In the genomic region with DNA sequence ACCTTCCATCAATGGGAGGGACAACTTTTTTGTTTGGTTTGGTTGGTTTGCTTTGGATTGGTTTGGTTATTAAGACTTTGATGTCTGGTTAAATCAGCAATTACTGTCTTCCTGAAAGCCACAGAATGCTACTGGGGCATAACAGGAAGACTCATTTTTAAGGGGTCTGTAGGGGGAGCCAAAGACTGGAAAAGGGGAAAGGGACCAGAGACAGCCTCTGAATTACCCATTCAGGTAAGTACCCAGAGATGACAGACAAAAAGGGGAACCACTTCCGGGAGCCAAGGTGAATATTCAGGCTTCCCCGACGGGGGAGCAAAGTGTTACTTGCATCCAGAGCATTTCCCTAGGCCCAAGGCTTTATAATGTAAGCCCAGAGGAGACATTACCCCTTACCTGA, we compare ENCODE assay signal across 9 cellular contexts. TPM values are rescaled to one million over a fixed set of nuclear protein-coding genes. Genes with fewer than 3 reads are reported as not detected.
A peak's percentile ranks its signal among the peaks of the same experiment; 100 is the strongest.
DNase-seq lines count a peak whose midpoint lies in the region; ATAC-seq and TF ChIP-seq lines count a peak whose summit lies in the region.
"Had no signal": no experiment of that assay in that cellular context is flagged by ENCODE, and none has a peak within 500 bp of the region (broad histone marks: within the 10 kb centered on the region; RNA-seq: fewer than 3 reads in every experiment).

No MANE protein-coding gene starts in this region.

- H2AFZ ChIP-seq in hepatocyte, result no peak overlapping the region

- H3K4me1 ChIP-seq in hepatocyte (ENCODE audit: insufficient read depth) (no peaks in the 10 kb centered on the region), body of pancreas (no peaks in the 10 kb centered on the region)

- H3K9me3 ChIP-seq in hepatocyte (ENCODE audit: low read depth) (no peaks in the 10 kb centered on the region), body of pancreas (no peaks in the 10 kb centered on the region)

- no peak overlapping the region for H3K4me2 ChIP-seq in hepatocyte

- H3K4me3 ChIP-seq in hepatocyte, result no peak overlapping the region
- H3K4me3 ChIP-seq in body of pancreas, result no peak overlapping the region

- no peaks in the 10 kb centered on the region for H3K9me2 ChIP-seq in hepatocyte (replicated peaks; ENCODE audit: insufficient read depth)

- no peaks in the 10 kb centered on the region for H4K20me1 ChIP-seq in hepatocyte (ENCODE audit: insufficient read depth, poor library complexity, severe bottlenecking)

- H3K36me3 ChIP-seq in hepatocyte (replicated peaks; ENCODE audit: insufficient read depth, low read depth) (no peaks in the 10 kb centered on the region), body of pancreas (replicated peaks in 1 of 2; ENCODE audit: insufficient read depth in 1 of 2, low read depth in 2 of 2) (no peaks in the 10 kb centered on the region)

- no peak overlapping the region for H3K27ac ChIP-seq in hepatocyte
- no peak overlapping the region for H3K27ac ChIP-seq in body of pancreas

- peak; percentile 20 for TF ChIP-seq CTCF in hepatocyte (IDR thresholded peaks at IDR 0.05; ENCODE audit: poor library complexity)
- TF ChIP-seq CTCF in body of pancreas (IDR thresholded peaks at IDR 0.05), result no peak

- peaks cover under 1% of the 10 kb centered on the region for H3K79me2 ChIP-seq in hepatocyte

- intact Hi-C loops in body of pancreas (cut with DNase I), result no loop called here

- no peak for TF ChIP-seq POLR2A in body of pancreas (IDR thresholded peaks at IDR 0.05)

- in situ Hi-C loops in SK-MEL-5 (cut with HindIII; ENCODE audit: low pct_unique_long_range_greater_than_20kb, low sequenced_read_pairs), result no loop called here

- ATAC-seq in GM21423 (IDR thresholded peaks at IDR 0.05; ENCODE audit: unreplicated experiment), result peak; percentile 19
- no peak for ATAC-seq in HG03108 (IDR thresholded peaks at IDR 0.05; ENCODE audit: unreplicated experiment)
- no peak for ATAC-seq in body of pancreas

- WGBS in hepatocyte (ENCODE audit: low lambda C conversion rate, missing lambda C conversion rate), result 36% methylated on average over 3 of the region's 3 CpGs
- 74 to 83% methylated on average over 3 of the region's 3 CpGs for WGBS in body of pancreas, 2 donors

- no peaks in the 10 kb centered on the region for H3K27me3 ChIP-seq in hepatocyte
- H3K27me3 ChIP-seq in body of pancreas, result no peaks in the 10 kb centered on the region

- peak; percentile 53 for DNase-seq in EL
- DNase-seq in SK-MEL-5 (ENCODE audit: low read depth, low spot score), result peak; percentile 62
- DNase-seq in hepatocyte (ENCODE audit: low spot score), result peak; percentile 14
- no peak for DNase-seq in pons (ENCODE audit: low spot score)
- no peak for DNase-seq in body of pancreas
- no peak for DNase-seq in dedifferentiated amniotic fluid mesenchymal stem cell (ENCODE audit: extremely low spot score)
- DNase-seq: cortex of kidney had no signal

RNA-seq across cellular contexts. Expression of gene FEM1C, which starts 4.6 kb away (rescaled TPM):
- total RNA-seq in SK-MEL-5 (2014; rRNA removed; shearing (Covaris generic)), result 11.6 and 12.1 TPM in 2 replicates
- polyA plus RNA-seq in SK-MEL-5 (2015; cell fraction: cytosol; rRNA removed), result 7.0 and 8.7 TPM in 2 replicates
- 17.1 and 18.5 TPM in 2 replicates for polyA plus RNA-seq in SK-MEL-5 (2015; cell fraction: nucleus; rRNA removed)
- 24.6 and 27.0 TPM in 2 replicates for total RNA-seq in hepatocyte
- polyA plus RNA-seq in hepatocyte, result 7.7 and 10.7 TPM in 2 replicates
- 10 to 100 TPM in 1 of 2 donors, 1 to 10 TPM in 1; 4.9 to 11.9 TPM for total RNA-seq in body of pancreas

RNA-seq across cellular contexts. Expression of gene TICAM2, which starts 53.1 kb away (rescaled TPM):
- 0.08 TPM in 1 of 2 replicates, not detected in the other for total RNA-seq in SK-MEL-5 (2014; rRNA removed; shearing (Covaris generic))
- not detected in 2 replicates for polyA plus RNA-seq in SK-MEL-5 (2015; cell fraction: cytosol; rRNA removed)
- polyA plus RNA-seq in SK-MEL-5 (2015; cell fraction: nucleus; rRNA removed), result 0.42 TPM in 1 of 2 replicates, not detected in the other
- total RNA-seq in hepatocyte (2.1 TPM in 1 of 2 replicates, not detected in the other), body of pancreas (1 to 10 TPM in 1 of 2 donors, under 1 TPM in 1; 0.52 to 1.6 TPM)
- polyA plus RNA-seq in hepatocyte, result 2.5 TPM in 2 replicates

Comparison
In these comparisons a context has a peak if more than half of its experiments do, and no peak if none do; other contexts are left out.
1. DNase-seq: peak in EL (single experiment), SK-MEL-5 (single experiment) and hepatocyte (single experiment); none in pons (single experiment), body of pancreas (0 of 4) and dedifferentiated amniotic fluid mesenchymal stem cell (single experiment).